In the genomic region with DNA sequence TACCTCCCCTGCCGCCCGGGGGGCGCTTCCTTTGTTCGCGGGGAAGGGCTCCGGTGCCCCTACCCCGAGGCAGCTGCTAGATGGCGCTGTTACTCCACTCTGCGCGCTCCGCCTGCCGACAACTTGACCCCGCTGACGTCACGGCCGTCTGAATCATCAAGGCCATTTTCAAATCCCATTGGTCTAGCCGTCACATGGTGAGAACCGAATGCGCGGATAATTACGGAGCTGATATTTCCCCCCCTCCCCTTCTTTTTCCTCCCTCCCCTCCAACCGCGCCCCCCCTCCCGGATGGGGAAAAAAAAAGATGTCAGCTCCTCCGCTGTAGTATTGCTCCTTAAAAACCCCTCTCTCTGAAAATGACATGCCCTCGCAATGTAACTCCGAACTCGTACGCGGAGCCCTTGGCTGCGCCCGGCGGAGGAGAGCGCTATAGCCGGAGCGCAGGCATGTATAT, we compare ENCODE assay signal across 7 cellular contexts. TPM values are rescaled to one million over a fixed set of nuclear protein-coding genes. Genes with fewer than 3 reads are reported as not detected.
DNase-seq lines count a peak whose midpoint lies in the region; ATAC-seq, FAIRE-seq and TF ChIP-seq lines count a peak whose summit lies in the region.

A gene (plus strand): TSS at position 246 of the 457 bp plus-strand sequence. CDS start 114 bp downstream, at position 360.

- 4% methylated on average over 36 of the region's 36 CpGs for WGBS in right cardiac atrium

- no peak for TF ChIP-seq POLR2A in GM12891 (IDR thresholded peaks at IDR 0.05; ENCODE audit: low read depth, low read length)

- H3K9me3 ChIP-seq in adipocyte (ENCODE audit: control insufficient read depth, low read length) (no peaks in the 10 kb centered on the region), right cardiac atrium (ENCODE audit: control insufficient read depth, low read length) (no peaks in the 10 kb centered on the region)

- ATAC-seq in right cardiac atrium: peak; percentile 52 to 69
- no peak for ATAC-seq in GM21737 (IDR thresholded peaks at IDR 0.05; ENCODE audit: unreplicated experiment)

- H3K27ac ChIP-seq in right cardiac atrium (ENCODE audit: low read length): no peak within 1 kb of the TSS
- peak within 1 kb of the TSS in 15 of 21 experiments; percentile 42 to 98 (median 73) for H3K27ac ChIP-seq in skin epidermis

- peak within 1 kb of the TSS; percentile 92 for H3K4me3 ChIP-seq in adipocyte (ENCODE audit: low read length)
- H3K4me3 ChIP-seq in right cardiac atrium (ENCODE audit: low read length): peak within 1 kb of the TSS; percentile 4
- peak within 1 kb of the TSS in 6 of 7 experiments; percentile 9 to 43 (median 38) for H3K4me3 ChIP-seq in skin epidermis

- no peaks in the 10 kb centered on the region for H3K36me3 ChIP-seq in adipocyte (ENCODE audit: control insufficient read depth, insufficient read depth, low read length, severe bottlenecking)

- DNase-seq in GM12891 (ENCODE audit: insufficient read length, low spot score) (peak; percentile 77), M059J (ENCODE audit: low read depth) (peak; percentile 94), SW 1271 (lab: John Stamatoyannopoulos, UW) (peak; percentile 87 to 93), adipocyte (ENCODE audit: low read depth) (peak; percentile 48), right cardiac atrium (peak; percentile 79 to 90 (median 84))

- H3K9ac ChIP-seq in adipocyte (ENCODE audit: low read length): peak within 1 kb of the TSS; percentile 96

- peak; percentile 66 for FAIRE-seq in GM12891 (lab: Jason Lieb, UNC)

- H3K4me1 ChIP-seq in adipocyte (ENCODE audit: control insufficient read depth, insufficient read depth, low read length) (peaks cover 29% of the 10 kb centered on the region), right cardiac atrium (ENCODE audit: control insufficient read depth, insufficient read depth, low read length) (no peaks in the 10 kb centered on the region)

- intact Hi-C loops in right cardiac atrium (cut with DNase I): no loop called here

- no peaks in the 10 kb centered on the region for H3K27me3 ChIP-seq in adipocyte (replicated peaks; ENCODE audit: control insufficient read depth, insufficient read depth, low read length)
- no peaks in the 10 kb centered on the region for H3K27me3 ChIP-seq in right cardiac atrium (ENCODE audit: control insufficient read depth, insufficient read depth)

TF ChIP-seq in GM12891, 5 proteins besides CTCF, POLR2A, EP300 and RAD21:
- TF ChIP-seq TAF1 (IDR thresholded peaks at IDR 0.05; ENCODE audit: low read depth, low read length) (no peak), SPI1 (IDR thresholded peaks at IDR 0.05; ENCODE audit: low read depth, low read length) (no peak), POLR2AphosphoS5 (IDR thresholded peaks at IDR 0.05; ENCODE audit: low read depth, low read length) (no peak), POU2F2 (IDR thresholded peaks at IDR 0.05; ENCODE audit: low read depth, low read length) (no peak), PAX5 (IDR thresholded peaks at IDR 0.05; ENCODE audit: insufficient read depth, low read length, severe bottlenecking) (no peak)

RNA-seq across cellular contexts. Expression of the gene that starts here (rescaled TPM):
- not detected for polyA plus RNA-seq in GM12891 (2012; ENCODE audit: low read depth, missing spikeins)
- total RNA-seq in M059J (2014; rRNA removed; shearing (Covaris generic)): 15.0 and 15.3 TPM in 2 replicates
- not detected for total RNA-seq in right cardiac atrium
- polyA plus RNA-seq in right cardiac atrium: not detected

Comparison
In these comparisons a context has a peak if more than half of its experiments do, and no peak if none do; other contexts are left out.
1. RNA of the gene that starts here (total RNA-seq): 15.0 to 15.3 TPM in M059J; not detected in right cardiac atrium; every median in the first group is over 10 times any median in the second.
2. Peak in DNase-seq, ATAC-seq and H3K4me3 ChIP-seq in right cardiac atrium; RNA of the gene not detected or under 1 TPM.
3. H3K4me3 ChIP-seq: peak in every context shown above with its lines; median percentile 92 in adipocyte; 38 in skin epidermis; 4 in right cardiac atrium.
4. Peak in every context shown above with its lines, with median percentiles within 50 percentile points of each other: DNase-seq.